ENCODE assay signal across 12 cellular contexts in genomic region chr1:34773114-34773513, GRCh38. TPM values are rescaled to one million over a fixed set of nuclear protein-coding genes. Genes with fewer than 3 reads are reported as not detected.
"Had no signal": no experiment of that assay in that cellular context is flagged by ENCODE, and none has a peak within 500 bp of the region (broad histone marks: within the 10 kb centered on the region; RNA-seq: fewer than 3 reads in every experiment).

No MANE protein-coding gene starts in this region.

RNA-seq across cellular contexts. Expression of gene GJB3, which starts 7.9 kb away (rescaled TPM):
- total RNA-seq: OCI-LY7, Right ventricle myocardium inferior, Right ventricle myocardium superior, RPMI7951, SJCRH30, SJSA1, SK-MEL-5, T-cell had no signal
- polyA plus RNA-seq: SK-N-SH had no signal

RNA-seq across cellular contexts. Expression of gene GJB4, which starts 13.6 kb away (rescaled TPM):
- total RNA-seq: OCI-LY7, PC-3, Peyer's patch, Right ventricle myocardium inferior, Right ventricle myocardium superior, RPMI7951, SJCRH30, SJSA1, SK-MEL-5, T-cell had no signal
- polyA plus RNA-seq: SK-N-SH had no signal

RNA-seq across cellular contexts. Expression of gene GJB5, which starts 18.3 kb away (rescaled TPM):
- total RNA-seq: OCI-LY7, Peyer's patch, Right ventricle myocardium inferior, Right ventricle myocardium superior, RPMI7951, SJCRH30, SJSA1, SK-MEL-5, T-cell had no signal
- polyA plus RNA-seq: SK-N-SH had no signal

RNA-seq across cellular contexts. Expression of gene GJA4, which starts 19.7 kb away (rescaled TPM):
- total RNA-seq: OCI-LY7, PC-3, PC-9, RPMI7951, SJCRH30, SJSA1, SK-MEL-5, T-cell had no signal
- polyA plus RNA-seq: SK-N-SH had no signal
